In genomic region chr10:61280303-61280702, GRCh38 we compare ENCODE assay signal across 15 cellular contexts.
DNase-seq lines count a peak whose midpoint lies in the region; ATAC-seq and TF ChIP-seq lines count a peak whose summit lies in the region.
"Had no signal": no experiment of that assay in that cellular context is flagged by ENCODE, and none has a peak within 500 bp of the region (broad histone marks: within the 10 kb centered on the region; RNA-seq: fewer than 3 reads in every experiment).

No MANE protein-coding gene starts in this region.

- no peak overlapping the region for H3K4me3 ChIP-seq in cardiac fibroblast (replicated peaks in 1 of 2; ENCODE audit: low read depth in 2 of 2, low read length in 2 of 2)
- H3K4me3 ChIP-seq: pancreas had no signal

- H3K4me3 Mint-ChIP-seq in activated naive CD8-positive, alpha-beta T cell treated with anti-CD3 and anti-CD28 coated beads for 36 hours: no peak overlapping the region
- H3K4me3 Mint-ChIP-seq: CD8-positive, alpha-beta memory T cell; immature natural killer cell had no signal

- H3K9me3 Mint-ChIP-seq in activated naive CD8-positive, alpha-beta T cell treated with anti-CD3 and anti-CD28 coated beads for 36 hours: no peaks in the 10 kb centered on the region
- H3K9me3 Mint-ChIP-seq: CD8-positive, alpha-beta memory T cell; immature natural killer cell had no signal

- DNase-seq in HCEC 1CT: peak; percentile 42
- DNase-seq in NCI-H69 (lab: John Stamatoyannopoulos, UW): peak; percentile 16
- DNase-seq in cardiac fibroblast (ENCODE audit: low read depth in 2 of 2): peak; percentile 5 to 77
- peak; percentile 67 for DNase-seq in myocyte (ENCODE audit: low read depth)
- DNase-seq in activated CD4-positive, alpha-beta T cell treated with anti-CD3 and anti-CD28 coated beads, Interleukin-2, amount 50 U/mL, for 1 hour: no peak
- no peak for DNase-seq in activated naive CD8-positive, alpha-beta T cell treated with anti-CD3 and anti-CD28 coated beads for 36 hours
- DNase-seq: activated naive CD4-positive, alpha-beta T cell treated with Interleukin-2 at 50 U/mL for 16 hours; CD8-positive, alpha-beta memory T cell; immature natural killer cell; NCI-H187; NCI-H526 treated with DMSO at 0.1 percent for 48 hours; pancreas; SIG-M5; substantia nigra had no signal

- no peaks in the 10 kb centered on the region for H3K36me3 Mint-ChIP-seq in activated naive CD8-positive, alpha-beta T cell treated with anti-CD3 and anti-CD28 coated beads for 36 hours
- H3K36me3 Mint-ChIP-seq: CD8-positive, alpha-beta memory T cell; immature natural killer cell had no signal

- ATAC-seq in GM21619 (IDR thresholded peaks at IDR 0.05; ENCODE audit: unreplicated experiment): no peak
- ATAC-seq: pancreas had no signal

- no peak for TF ChIP-seq CTCF in cardiac fibroblast (IDR thresholded peaks at IDR 0.05; ENCODE audit: low read depth, low read length)

- no peaks in the 10 kb centered on the region for H3K27me3 Mint-ChIP-seq in activated naive CD8-positive, alpha-beta T cell treated with anti-CD3 and anti-CD28 coated beads for 36 hours

- H3K4me1 Mint-ChIP-seq in activated naive CD8-positive, alpha-beta T cell treated with anti-CD3 and anti-CD28 coated beads for 36 hours: peaks cover 2% of the 10 kb centered on the region

- no peak overlapping the region for H3K27ac Mint-ChIP-seq in activated naive CD8-positive, alpha-beta T cell treated with anti-CD3 and anti-CD28 coated beads for 36 hours
- H3K27ac Mint-ChIP-seq: CD8-positive, alpha-beta memory T cell; immature natural killer cell had no signal

Comparison
In these comparisons a context has a peak if more than half of its experiments do, and no peak if none do; other contexts are left out.
1. DNase-seq: peak in HCEC 1CT (single experiment), NCI-H69 (single experiment), cardiac fibroblast (2 of 2) and myocyte (single experiment); none in activated CD4-positive, alpha-beta T cell treated with anti-CD3 and anti-CD28 coated beads, Interleukin-2, amount 50 U/mL, for 1 hour (single experiment) and activated naive CD8-positive, alpha-beta T cell treated with anti-CD3 and anti-CD28 coated beads for 36 hours (single experiment).